22 cellular contexts compared by ENCODE assay signal in genomic region chr12:114820773-114821172, GRCh38.
DNase-seq lines count a peak whose midpoint lies in the region; ATAC-seq, FAIRE-seq and TF ChIP-seq lines count a peak whose summit lies in the region.
"Had no signal": no experiment of that assay in that cellular context is flagged by ENCODE, and none has a peak within 500 bp of the region (broad histone marks: within the 10 kb centered on the region; RNA-seq: fewer than 3 reads in every experiment).

No MANE protein-coding gene starts in this region.

- H3K79me1 ChIP-seq in IMR-90 (ENCODE audit: low read depth in 1 of 2, low read length in 2 of 2) (no peaks in the 10 kb centered on the region), trophoblast cell (ENCODE audit: low read length) (no peaks in the 10 kb centered on the region)

- no peak overlapping the region for H2AK5ac ChIP-seq in IMR-90 (ENCODE audit: low read depth, low read length)
- no peak overlapping the region for H2AK5ac ChIP-seq in trophoblast cell (ENCODE audit: low read length)

- peak overlapping the region; percentile 42 for H2BK120ac ChIP-seq in IMR-90 (ENCODE audit: low read depth, low read length)
- H2BK120ac ChIP-seq in trophoblast cell (ENCODE audit: insufficient read depth, low read length, poor library complexity), result no peak overlapping the region

- POLR2A ChIA-PET in IMR-90 (lab: Charles Lee; ENCODE audit: unreplicated experiment), result no interaction called here
- POLR2A ChIA-PET in RWPE1 (lab: Yijun Ruan, JAX; ENCODE audit: low non-redundant PET), result no interaction called here

- 89% methylated on average over 3 of the region's 5 CpGs; no CpG with 5 or more reads in 1 of the 2 experiments for WGBS in IMR-90 (ENCODE audit: extremely low coverage in 2 of 2, insufficient read length in 1 of 2), 2 experiments
- no CpG with 5 or more reads among the region's 5 CpGs for WGBS in trophoblast cell (ENCODE audit: extremely low coverage, insufficient coverage, insufficient read length)

- peak; percentile 66 for DNase-seq in CD1c-positive myeloid dendritic cell (ENCODE audit: extremely low spot score)
- DNase-seq in IMR-90, result no peak
- DNase-seq in NCI-H748 treated with DMSO at 0.1 percent for 48 hours (lab: John Stamatoyannopoulos, UW), result peak; percentile 19
- DNase-seq in trophoblast cell, result peak; percentile 49 to 69
- no peak for DNase-seq in RWPE1 (ENCODE audit: low spot score)
- no peak for DNase-seq in urothelium cell line (ENCODE audit: low spot score)
- DNase-seq in activated CD4-positive, CD25-positive, alpha-beta regulatory T cell treated with anti-CD3 and anti-CD28 coated beads, Interleukin-2, amount 50 U/mL, for 72 hours, result no peak
- DNase-seq: BE2C; CD4-positive, CD25-positive, alpha-beta regulatory T cell; DND-41; GM23248; H9; MG63; NCI-H1092 treated with DMSO at 0.1 percent for 48 hours; NCI-H146; NCI-H2029; NCI-H2171 treated with DMSO at 0.1 percent for 48 hours; NCI-H446; Peyer's patch had no signal

- no peak overlapping the region for H2BK12ac ChIP-seq in trophoblast cell (ENCODE audit: low read length)

- H3K18ac ChIP-seq in IMR-90 (ENCODE audit: low read depth, low read length) (no peak overlapping the region; the same call in 1 of the 2 replicates), trophoblast cell (ENCODE audit: low read length) (no peak overlapping the region)

- H2AK9ac ChIP-seq in IMR-90 (replicated peaks; ENCODE audit: low read depth, low read length, poor library complexity), result no peak overlapping the region

- no peak overlapping the region for H3K27ac ChIP-seq in IMR-90 (ENCODE audit: insufficient read depth, low read length)
- H3K27ac ChIP-seq in trophoblast cell (ENCODE audit: low read depth, low read length), result no peak overlapping the region
- no peak overlapping the region for H3K27ac ChIP-seq in RWPE1
- H3K27ac ChIP-seq: GM23248, Peyer's patch had no signal

- 0 out of 2 replicates have a peak overlapping the region, but pooled peaks have one; percentile 26 for H2BK20ac ChIP-seq in IMR-90 (ENCODE audit: low read depth, low read length)

- H3K4ac ChIP-seq in IMR-90 (ENCODE audit: low read depth, low read length) (peak overlapping the region; percentile 25; the same call in 1 of the 2 replicates), trophoblast cell (ENCODE audit: low read depth, low read length) (no peak overlapping the region)

- H3K56ac ChIP-seq in IMR-90 (ENCODE audit: extremely low read depth, insufficient read depth, low read length), result no peak overlapping the region

- ATAC-seq in IMR-90 (ENCODE audit: low read depth), result no peak
- ATAC-seq: GM12878, K562, Right ventricle myocardium inferior had no signal

- H4K5ac ChIP-seq in IMR-90 (ENCODE audit: low read depth, low read length), result no peak overlapping the region

- H4K12ac ChIP-seq in trophoblast cell (ENCODE audit: low read depth, low read length), result no peak overlapping the region

- TF ChIP-seq RAD21 in IMR-90 (IDR thresholded peaks at IDR 0.05; ENCODE audit: low read length), result no peak

- H4K91ac ChIP-seq in IMR-90 (ENCODE audit: insufficient read depth, low read depth, low read length), result peak overlapping the region; percentile 56; the same call in 1 of the 2 replicates
- no peak overlapping the region for H4K91ac ChIP-seq in trophoblast cell (ENCODE audit: low read depth, low read length)

- H3K27me3 ChIP-seq in IMR-90 (ENCODE audit: control insufficient read depth, insufficient read depth, low read length) (no peaks in the 10 kb centered on the region), trophoblast cell (ENCODE audit: insufficient read depth, low read length) (no peaks in the 10 kb centered on the region)
- H3K27me3 ChIP-seq: BE2C, MG63, Peyer's patch had no signal

- TF ChIP-seq CTCF in IMR-90 (conservative IDR thresholded peaks at IDR 0.05; ENCODE audit: low read depth, low read length) (no peak), RWPE1 (conservative IDR thresholded peaks at IDR 0.05; ENCODE audit: low read depth) (no peak)

- no peak overlapping the region for H3K4me2 ChIP-seq in IMR-90 (ENCODE audit: low read depth, low read length)
- H3K4me2 ChIP-seq in trophoblast cell (ENCODE audit: low read length), result no peak overlapping the region

- no peak overlapping the region for H2BK15ac ChIP-seq in IMR-90 (ENCODE audit: low read depth, low read length)

- H3K14ac ChIP-seq in IMR-90 (replicated peaks; ENCODE audit: low read depth, low read length) (0 out of 2 replicates have a peak overlapping the region, but pooled peaks have one; percentile 66), trophoblast cell (ENCODE audit: low read length) (no peak overlapping the region)

- no peak for FAIRE-seq in urothelium cell line (lab: Jason Lieb, UNC)
- FAIRE-seq: GM12878, K562 had no signal

- H3K9me1 ChIP-seq in IMR-90 (ENCODE audit: insufficient read depth, low read length), result peaks cover 2% of the 10 kb centered on the region; the same call in 1 of the 2 replicates

- H3K23ac ChIP-seq in IMR-90 (ENCODE audit: low read depth, low read length) (no peak overlapping the region), trophoblast cell (ENCODE audit: low read length) (no peak overlapping the region)

- dilution Hi-C loops in IMR-90 (cut with HindIII; ENCODE audit: low sequenced_read_pairs, unreplicated experiment), result no loop called here

- TF ChIP-seq POLR2A in IMR-90 (IDR thresholded peaks at IDR 0.05; ENCODE audit: low read depth, low read length), result no peak

- no peaks in the 10 kb centered on the region for H3K9me3 ChIP-seq in IMR-90 (ENCODE audit: control insufficient read depth, insufficient read depth, low read length)
- no peaks in the 10 kb centered on the region for H3K9me3 ChIP-seq in trophoblast cell (ENCODE audit: insufficient read depth, low read depth, low read length)
- H3K9me3 ChIP-seq: BE2C, MG63, Peyer's patch had no signal

- BruUV-seq in IMR-90 (replicated peaks; lab: Mats Ljungman, UMichigan), result no TSS peak

- H2BK5ac ChIP-seq in IMR-90 (ENCODE audit: low read depth, low read length, poor library complexity, severe bottlenecking) (no peak overlapping the region), trophoblast cell (ENCODE audit: low read depth, low read length, poor library complexity) (no peak overlapping the region)

- no peak overlapping the region for H3K4me3 ChIP-seq in IMR-90 (ENCODE audit: insufficient read depth, low read depth, low read length)
- no peak overlapping the region for H3K4me3 ChIP-seq in trophoblast cell (ENCODE audit: low read depth, low read length)
- H3K4me3 ChIP-seq: GM12878, GM23248, K562, MG63, Peyer's patch had no signal

- in situ Hi-C loops in IMR-90 (cut with MboI; ENCODE audit: low sequenced_read_pairs), result no loop called here

- peak overlapping the region in 1 of 2 experiments; percentile 3; a peak in 1 of 4 replicates for H4K8ac ChIP-seq in IMR-90 (ENCODE audit: low read depth in 2 of 2, low read length in 2 of 2)
- H4K8ac ChIP-seq in trophoblast cell (ENCODE audit: low read depth, low read length), result no peak overlapping the region

- no peaks in the 10 kb centered on the region for H4K20me1 ChIP-seq in IMR-90 (ENCODE audit: insufficient read depth, low read length)

- H3K79me2 ChIP-seq in trophoblast cell (ENCODE audit: control insufficient read depth, insufficient read depth, low read length, poor library complexity), result no peaks in the 10 kb centered on the region

- H3K9ac ChIP-seq in IMR-90 (ENCODE audit: low read depth, low read length) (no peak overlapping the region), trophoblast cell (ENCODE audit: low read length) (no peak overlapping the region)
- H3K9ac ChIP-seq: GM23248 had no signal

- H3K36me3 ChIP-seq in IMR-90 (ENCODE audit: control insufficient read depth, insufficient read depth, low read length) (no peaks in the 10 kb centered on the region), trophoblast cell (ENCODE audit: control insufficient read depth in 1 of 2, insufficient read depth in 2 of 2, low read length in 2 of 2) (no peaks in the 10 kb centered on the region)
- H3K36me3 ChIP-seq: BE2C, MG63, Peyer's patch had no signal

- H2AFZ ChIP-seq in IMR-90 (replicated peaks; ENCODE audit: low read length, poor library complexity) (no peak overlapping the region), trophoblast cell (ENCODE audit: insufficient read depth, low read length, poor library complexity) (no peak overlapping the region)
- H2AFZ ChIP-seq: GM23248 had no signal

- peaks cover 2% of the 10 kb centered on the region for H3K4me1 ChIP-seq in IMR-90 (ENCODE audit: control insufficient read depth, insufficient read depth, low read length)
- no peaks in the 10 kb centered on the region for H3K4me1 ChIP-seq in trophoblast cell (ENCODE audit: control insufficient read depth in 1 of 2, insufficient read depth in 2 of 2, low read length in 2 of 2)
- H3K4me1 ChIP-seq: BE2C had no signal

- intact Hi-C loops in IMR-90 (cut with micrococcal nuclease), result no loop called here

- CTCF ChIA-PET in IMR-90 (lab: Yijun Ruan, JAX), result interaction anchor here (0.5 to 1.1 kb wide), 2 partner anchors 29 to 149 kb away, joined by 3 to 4 read pairs; no protein-coding TSS in a partner anchor
- CTCF ChIA-PET in RWPE1 (lab: Yijun Ruan, JAX), result no interaction called here

TF ChIP-seq in IMR-90, 13 proteins besides CTCF, POLR2A, EP300 and RAD21 (continues in another document):
- TF ChIP-seq SMC3 (IDR thresholded peaks at IDR 0.05; ENCODE audit: low read depth, low read length), result no peak
- no peak for TF ChIP-seq FOS (IDR thresholded peaks at IDR 0.05; ENCODE audit: low read depth, low read length)
- TF ChIP-seq USF2 (IDR thresholded peaks at IDR 0.05; ENCODE audit: low read depth, low read length), result no peak
- TF ChIP-seq CHD1 (IDR thresholded peaks at IDR 0.05; ENCODE audit: low read depth, low read length), result no peak
- TF ChIP-seq MXI1 (IDR thresholded peaks at IDR 0.05; ENCODE audit: borderline replicate concordance, low read depth, low read length), result no peak
- no peak for TF ChIP-seq NFE2L2 (IDR thresholded peaks at IDR 0.05; ENCODE audit: low read depth, low read length)
- no peak for TF ChIP-seq MAFK (IDR thresholded peaks at IDR 0.05; ENCODE audit: low read depth, low read length)
- TF ChIP-seq MAZ (IDR thresholded peaks at IDR 0.05; ENCODE audit: borderline replicate concordance, low read depth, low read length), result no peak

Comparison
In these comparisons a context has a peak if more than half of its experiments do, and no peak if none do; other contexts are left out.
1. DNase-seq: peak in CD1c-positive myeloid dendritic cell (single experiment), NCI-H748 treated with DMSO at 0.1 percent for 48 hours (single experiment) and trophoblast cell (2 of 2); none in IMR-90 (single experiment), RWPE1 (single experiment), urothelium cell line (single experiment) and activated CD4-positive, CD25-positive, alpha-beta regulatory T cell treated with anti-CD3 and anti-CD28 coated beads, Interleukin-2, amount 50 U/mL, for 72 hours (single experiment).